In genomic region chr6:169326067-169326799, GRCh38 we compare ENCODE assay signal across 11 cellular contexts.
DNase-seq lines count a peak whose midpoint lies in the region; ATAC-seq, FAIRE-seq and TF ChIP-seq lines count a peak whose summit lies in the region.
"Had no signal": no experiment of that assay in that cellular context is flagged by ENCODE, and none has a peak within 500 bp of the region (broad histone marks: within the 10 kb centered on the region; RNA-seq: fewer than 3 reads in every experiment).

No MANE protein-coding gene starts in this region.

- TF ChIP-seq CTCF in CD14-positive monocyte (IDR thresholded peaks at IDR 0.05) (peak; percentile 52), keratinocyte (optimal IDR thresholded peaks at IDR 0.05 in 1 of 3, IDR thresholded peaks at IDR 0.05 in 1 of 3, conservative IDR thresholded peaks at IDR 0.05 in 1 of 3; ENCODE audit: extremely low read depth in 1 of 3, insufficient read depth in 2 of 3, low read length in 3 of 3) (peak; percentile 71 to 80 (median 75)), GM13976 (IDR thresholded peaks at IDR 0.05; ENCODE audit: borderline replicate concordance, control extremely low read depth, extremely low read depth, insufficient read depth, missing control alignments) (no peak)

- DNase-seq in CD14-positive monocyte (ENCODE audit: low spot score) (no peak), KBM-7 (peak; percentile 18), adipocyte (ENCODE audit: low read depth) (peak; percentile 48), keratinocyte (ENCODE audit: low read depth, low spot score) (no peak), AG08396 (ENCODE audit: low spot score) (no peak), NCI-H2196 (lab: John Stamatoyannopoulos, UW; ENCODE audit: unreplicated experiment) (no peak), GM13976 (ENCODE audit: low spot score) (no peak)
- DNase-seq: amniotic stem cell, SHP77 treated with DMSO at 0.1 percent for 48 hours had no signal

- H3K36me3 ChIP-seq in adipocyte (ENCODE audit: control insufficient read depth, insufficient read depth, low read length, severe bottlenecking) (no peaks in the 10 kb centered on the region), keratinocyte (ENCODE audit: control insufficient read depth in 2 of 2, extremely low read depth in 1 of 2, insufficient read depth in 2 of 2, low read length in 2 of 2) (no peaks in the 10 kb centered on the region)

- H3K27ac ChIP-seq in keratinocyte (ENCODE audit: control insufficient read depth, insufficient read depth, low read length), result no peak overlapping the region

- H3K9me1 ChIP-seq in keratinocyte (ENCODE audit: control insufficient read depth, extremely low read depth, insufficient read depth, low read length), result no peaks in the 10 kb centered on the region

- H3K27me3 Mint-ChIP-seq in CD14-positive monocyte (ENCODE audit: low read depth in 3 of 3), result peaks cover 2 to 12% (median 8%) of the 10 kb centered on the region in 3 donors

- no peak overlapping the region for H3K9ac ChIP-seq in adipocyte (ENCODE audit: low read length)
- no peak overlapping the region for H3K9ac ChIP-seq in keratinocyte (ENCODE audit: control insufficient read depth, extremely low read depth, insufficient read depth, low read length)

- H3K79me2 ChIP-seq in keratinocyte (ENCODE audit: control insufficient read depth, insufficient read depth, low read length), result no peaks in the 10 kb centered on the region

- peaks cover 0 to 14% (median 4%) of the 10 kb centered on the region in 7 donors for H3K9me3 Mint-ChIP-seq in CD14-positive monocyte

- no peak overlapping the region for H3K4me3 Mint-ChIP-seq in CD14-positive monocyte

- H3K4me2 ChIP-seq in keratinocyte (ENCODE audit: control insufficient read depth, extremely low read depth, insufficient read depth, low read depth, low read length), result no peak overlapping the region

- H3K4me3 ChIP-seq in adipocyte (ENCODE audit: low read length), result no peak overlapping the region
- H3K4me3 ChIP-seq in keratinocyte (ENCODE audit: control insufficient read depth in 2 of 3, extremely low read depth in 1 of 3, insufficient read depth in 2 of 3, low read depth in 1 of 3, low read length in 3 of 3), result no peak overlapping the region
- H3K4me3 ChIP-seq: lung had no signal

- H3K27me3 ChIP-seq in adipocyte (replicated peaks; ENCODE audit: control insufficient read depth, insufficient read depth, low read length), result no peaks in the 10 kb centered on the region
- no peaks in the 10 kb centered on the region for H3K27me3 ChIP-seq in keratinocyte (ENCODE audit: control insufficient read depth, extremely low read depth, insufficient read depth, low read length)

- peaks cover 17% of the 10 kb centered on the region for H3K4me1 ChIP-seq in adipocyte (ENCODE audit: control insufficient read depth, insufficient read depth, low read length)
- H3K4me1 ChIP-seq in keratinocyte (ENCODE audit: control insufficient read depth, extremely low read depth, insufficient read depth, low read length), result peaks cover 15% of the 10 kb centered on the region

- peaks cover 11% of the 10 kb centered on the region for H3K4me1 Mint-ChIP-seq in CD14-positive monocyte

- in situ Hi-C loops in KBM-7 (cut with MboI; ENCODE audit: low pct_unique_long_range_greater_than_20kb, low sequenced_read_pairs), result no loop called here
- in situ Hi-C loops in GM13976 (cut with MboI; ENCODE audit: low sequenced_read_pairs, unreplicated experiment), result no loop called here

- no peaks in the 10 kb centered on the region for H4K20me1 ChIP-seq in keratinocyte (ENCODE audit: control insufficient read depth, extremely low read depth, insufficient read depth, low read length)

- H2AFZ ChIP-seq in keratinocyte (ENCODE audit: control insufficient read depth, low read length), result no peak overlapping the region

- dilution Hi-C loops in keratinocyte (cut with MboI; ENCODE audit: extremely low pct_ligation_motif_present, low sequenced_read_pairs), result no loop called here

- H3K36me3 Mint-ChIP-seq in CD14-positive monocyte, result no peaks in the 10 kb centered on the region

- H3K9me3 ChIP-seq in adipocyte (ENCODE audit: control insufficient read depth, low read length), result peaks cover 6% of the 10 kb centered on the region
- no peaks in the 10 kb centered on the region for H3K9me3 ChIP-seq in keratinocyte (ENCODE audit: control insufficient read depth, low read depth, low read length)

- TF ChIP-seq POLR2A in GM18505 (IDR thresholded peaks at IDR 0.05; ENCODE audit: borderline replicate concordance, extremely low read depth, insufficient read depth, insufficient read length), result no peak

- intact Hi-C loops in CD14-positive monocyte (cut with micrococcal nuclease), result loop anchor here in 1 of 2 donors (2.0 kb wide), 1 partner anchor 369 kb away; no protein-coding TSS in a partner anchor

- peak; percentile 83 for FAIRE-seq in keratinocyte (lab: Jason Lieb, UNC)

- ATAC-seq in GM18505 (IDR thresholded peaks at IDR 0.05; ENCODE audit: unreplicated experiment), result no peak

- peak overlapping the region in 1 of 7 donors; percentile 27 for H3K27ac Mint-ChIP-seq in CD14-positive monocyte

Comparison
In these comparisons a context has a peak if more than half of its experiments do, and no peak if none do; other contexts are left out.
1. DNase-seq: peak in KBM-7 (single experiment) and adipocyte (single experiment); none in CD14-positive monocyte (single experiment), keratinocyte (single experiment), AG08396 (single experiment), NCI-H2196 (single experiment) and GM13976 (single experiment).